In genomic region chr14:75064205-75064567, GRCh38 we compare ENCODE assay signal across 8 cellular contexts. TPM values are rescaled to one million over a fixed set of nuclear protein-coding genes. Genes with fewer than 3 reads are reported as not detected.
A peak's percentile ranks its signal among the peaks of the same experiment; 100 is the strongest.
DNase-seq lines count a peak whose midpoint lies in the region; ATAC-seq and TF ChIP-seq lines count a peak whose summit lies in the region.

No MANE protein-coding gene starts in this region.

- no peaks in the 10 kb centered on the region for H3K27me3 Mint-ChIP-seq in Calu3 (ENCODE audit: unreplicated experiment)
- H3K27me3 Mint-ChIP-seq in central memory CD8-positive, alpha-beta T cell = no peaks in the 10 kb centered on the region

- H3K9me3 Mint-ChIP-seq in Calu3 (ENCODE audit: low read depth, unreplicated experiment) = no peaks in the 10 kb centered on the region
- no peaks in the 10 kb centered on the region for H3K9me3 Mint-ChIP-seq in central memory CD8-positive, alpha-beta T cell

- no peak overlapping the region for H3K27ac ChIP-seq in neural cell (ENCODE audit: low read length)

- peaks cover 3% of the 10 kb centered on the region for H3K36me3 ChIP-seq in neural cell (ENCODE audit: insufficient read depth, low read length)

- H3K9ac ChIP-seq in neural cell (ENCODE audit: low read length) = peak overlapping the region; percentile 69

- no TSS peak for BruUV-seq in Calu3 (replicated peaks; lab: Mats Ljungman, UMichigan)

- peak overlapping the region; percentile 88 for H3K27ac Mint-ChIP-seq in Calu3 (ENCODE audit: unreplicated experiment)
- H3K27ac Mint-ChIP-seq in central memory CD8-positive, alpha-beta T cell (ENCODE audit: low read depth) = peak overlapping the region; percentile 99

- H3K79me2 ChIP-seq in neural cell (replicated peaks; ENCODE audit: insufficient read depth, low read length) = peaks cover 9% of the 10 kb centered on the region

- H3F3A ChIP-seq in neural cell (ENCODE audit: insufficient read depth, low read length, poor library complexity, severe bottlenecking) = no peaks in the 10 kb centered on the region

- no peaks in the 10 kb centered on the region for H3K27me3 ChIP-seq in neural cell (ENCODE audit: insufficient read depth, low read depth, low read length)

- no peak for TF ChIP-seq EP300 in neural cell (conservative IDR thresholded peaks at IDR 0.05; ENCODE audit: poor library complexity, severe bottlenecking)

- peak overlapping the region; percentile 76 for H3K4me3 ChIP-seq in neural cell (ENCODE audit: low read length)

- H4K20me1 ChIP-seq in neural cell (ENCODE audit: insufficient read depth) = no peaks in the 10 kb centered on the region

- no peaks in the 10 kb centered on the region for H3K9me2 ChIP-seq in neural cell (ENCODE audit: insufficient read depth, low read length)

- H3K4me1 Mint-ChIP-seq in Calu3 (ENCODE audit: low read depth, unreplicated experiment) = peaks cover 12% of the 10 kb centered on the region
- H3K4me1 Mint-ChIP-seq in central memory CD8-positive, alpha-beta T cell = peaks cover 23% of the 10 kb centered on the region

- DNase-seq in Calu3 (no peak), EL (no peak), NCI-H1105 (lab: John Stamatoyannopoulos, UW) (no peak), NCI-H510A (lab: John Stamatoyannopoulos, UW) (no peak)
- no peak for DNase-seq in central memory CD8-positive, alpha-beta T cell (ENCODE audit: low spot score in 2 of 2)

- CTCF ChIA-PET in Calu3 (lab: Charles Lee) = interaction anchor here (0.5 to 1.1 kb wide), 4 partner anchors 23 to 103 kb away, joined by 3 to 4 read pairs (median 3); no protein-coding TSS in a partner anchor

- peak overlapping the region; percentile 25 for H2AFZ ChIP-seq in neural cell (ENCODE audit: low read depth, low read length)

- TF ChIP-seq CTCF in Calu3 (IDR thresholded peaks at IDR 0.05; ENCODE audit: unreplicated experiment) (no peak), neural cell (IDR thresholded peaks at IDR 0.05; ENCODE audit: poor library complexity, severe bottlenecking) (no peak)

- no peak for TF ChIP-seq RAD21 in neural cell (conservative IDR thresholded peaks at IDR 0.05)

- H3K4me3 Mint-ChIP-seq in Calu3 (ENCODE audit: low read depth, unreplicated experiment) = peak overlapping the region; percentile 98
- H3K4me3 Mint-ChIP-seq in central memory CD8-positive, alpha-beta T cell = peak overlapping the region; percentile 99

- peak; percentile 12 for ATAC-seq in HG03342 (IDR thresholded peaks at IDR 0.05; ENCODE audit: unreplicated experiment)
- peak; percentile 20 for ATAC-seq in central memory CD8-positive, alpha-beta T cell (replicated peaks; ENCODE audit: extremely low read depth, poor library complexity, severe bottlenecking)
- no peak for ATAC-seq in HG02885 (IDR thresholded peaks at IDR 0.05; ENCODE audit: poor library complexity, unreplicated experiment)

- H3K36me3 Mint-ChIP-seq in Calu3 (ENCODE audit: insufficient read depth, unreplicated experiment) = peaks cover 22% of the 10 kb centered on the region
- peaks cover 12% of the 10 kb centered on the region for H3K36me3 Mint-ChIP-seq in central memory CD8-positive, alpha-beta T cell (ENCODE audit: insufficient read depth)

- peak overlapping the region; percentile 42 for H3K4me2 ChIP-seq in neural cell (ENCODE audit: low read length)

- no peaks in the 10 kb centered on the region for H3K9me3 ChIP-seq in neural cell (ENCODE audit: low read length)

- intact Hi-C loops in Calu3 (cut with micrococcal nuclease; ENCODE audit: unreplicated experiment) = no loop called here

TF ChIP-seq in neural cell, 6 proteins besides CTCF, POLR2A, EP300 and RAD21:
- TF ChIP-seq REST (IDR thresholded peaks at IDR 0.05; ENCODE audit: borderline replicate concordance) = no peak
- no peak for TF ChIP-seq SMC3 (conservative IDR thresholded peaks at IDR 0.05; ENCODE audit: poor library complexity)
- no peak for TF ChIP-seq EZH2 (IDR thresholded peaks at IDR 0.05; ENCODE audit: borderline replicate concordance, insufficient read depth, low read length, poor library complexity, severe bottlenecking)
- TF ChIP-seq TAF1 (IDR thresholded peaks at IDR 0.05; ENCODE audit: low read depth) = no peak
- TF ChIP-seq MXI1 (conservative IDR thresholded peaks at IDR 0.05; ENCODE audit: poor library complexity, severe bottlenecking) = no peak
- no peak for TF ChIP-seq POLR2AphosphoS5 (IDR thresholded peaks at IDR 0.05)

RNA-seq across cellular contexts. Expression of gene ACYP1, which starts 0.4 kb away (rescaled TPM):
- 27.4 and 33.2 TPM in 2 replicates for total RNA-seq in Calu3 (2022)
- polyA plus RNA-seq in neural cell = 143 and 149 TPM in 2 replicates
- polyA minus RNA-seq in neural cell = 23.6 and 34.2 TPM in 2 replicates

RNA-seq across cellular contexts. Expression of gene ZC2HC1C, which starts 5.3 kb away (rescaled TPM):
- total RNA-seq in Calu3 (2022) = 5.1 and 5.3 TPM in 2 replicates
- 3.9 and 4.5 TPM in 2 replicates for polyA plus RNA-seq in neural cell
- 2.9 and 4.1 TPM in 2 replicates for polyA minus RNA-seq in neural cell

RNA-seq across cellular contexts. Expression of gene MLH3, which starts 12.9 kb away (rescaled TPM):
- total RNA-seq in Calu3 (2022) = 24.7 and 25.0 TPM in 2 replicates
- polyA plus RNA-seq in neural cell = 16.9 and 17.3 TPM in 2 replicates
- polyA minus RNA-seq in neural cell = 42.6 TPM in 2 replicates
